9 cellular contexts compared by ENCODE assay signal in genomic region chr17:82963104-82963950, GRCh38.
DNase-seq lines count a peak whose midpoint lies in the region; ATAC-seq and TF ChIP-seq lines count a peak whose summit lies in the region.
"Had no signal": no experiment of that assay in that cellular context is flagged by ENCODE, and none has a peak within 500 bp of the region (broad histone marks: within the 10 kb centered on the region; RNA-seq: fewer than 3 reads in every experiment).

No MANE protein-coding gene starts in this region.

- no peak overlapping the region for H2AFZ ChIP-seq in MM.1S (ENCODE audit: low read length)

- DNase-seq in MM.1S = no peak
- peak; percentile 32 for DNase-seq in activated T-helper 1 cell treated with anti-CD3 and anti-CD28 coated beads, Interleukin-12 subunit alpha, Interleukin-12 subunit beta, Interleukin-2, Interleukin-4 antibody, amounts not matched to agents 30 ng/mL and 10 ng/mL and 1 ng/mL, durations not matched to agents 14 hours and 24 hours and 36 hours (ENCODE audit: low spot score)
- peak in 40 of 42 donors; percentile 33 to 77 (median 58) for DNase-seq in head of caudate nucleus
- DNase-seq in NCI-H524 treated with DMSO at 0.1 percent for 48 hours (lab: John Stamatoyannopoulos, UW) = no peak
- DNase-seq in putamen (ENCODE audit: low spot score) = no peak

- H3K27me3 ChIP-seq in DOHH2 (ENCODE audit: control insufficient read depth, low read length) = no peaks in the 10 kb centered on the region
- peaks cover 61% of the 10 kb centered on the region for H3K27me3 ChIP-seq in MM.1S (replicated peaks; ENCODE audit: insufficient read depth, low read length)
- H3K27me3 ChIP-seq in neutrophil = no peaks in the 10 kb centered on the region

- H3K79me2 ChIP-seq in DOHH2 (ENCODE audit: control insufficient read depth, low read length) (no peaks in the 10 kb centered on the region), MM.1S (ENCODE audit: low read length) (no peaks in the 10 kb centered on the region)

- TF ChIP-seq CTCF in DOHH2 (IDR thresholded peaks at IDR 0.05; ENCODE audit: low read depth, low read length, poor library complexity, severe bottlenecking) (peak; percentile 73), MM.1S (IDR thresholded peaks at IDR 0.05; ENCODE audit: low read length) (peak; percentile 36), neutrophil (IDR thresholded peaks at IDR 0.05) (peak; percentile 75)

- intact Hi-C loops in activated T-helper 1 cell treated with anti-CD3 and anti-CD28 coated beads, Interleukin-12 subunit alpha, Interleukin-12 subunit beta, Interleukin-2, Interleukin-4 antibody, amounts not matched to agents 30 ng/mL and 10 ng/mL and 1 ng/mL, durations not matched to agents 14 hours and 24 hours and 36 hours (cut with micrococcal nuclease) = no loop called here
- intact Hi-C loops in head of caudate nucleus (cut with DNase I) = no loop called here

- 0 out of 2 replicates have a peak overlapping the region, but pooled peaks have one; percentile 100 for H3K27ac ChIP-seq in DOHH2 (ENCODE audit: low read depth, low read length)
- H3K27ac ChIP-seq in MM.1S (ENCODE audit: low read length) = no peak overlapping the region
- H3K27ac ChIP-seq in neutrophil = peak overlapping the region; percentile 6
- H3K27ac ChIP-seq: SJCRH30 had no signal

- peaks cover 39% of the 10 kb centered on the region for H3F3A ChIP-seq in DOHH2 (ENCODE audit: control insufficient read depth, insufficient read depth)
- no peaks in the 10 kb centered on the region for H3F3A ChIP-seq in MM.1S (ENCODE audit: insufficient read depth, low read length)

- no peaks in the 10 kb centered on the region for H4K20me1 ChIP-seq in DOHH2 (ENCODE audit: control insufficient read depth, insufficient read depth, low read depth, low read length)
- no peaks in the 10 kb centered on the region for H4K20me1 ChIP-seq in MM.1S (ENCODE audit: insufficient read depth, low read length)

- H3K9me3 Mint-ChIP-seq in activated T-helper 1 cell treated with anti-CD3 and anti-CD28 coated beads, Interleukin-12 subunit alpha, Interleukin-12 subunit beta, Interleukin-2, Interleukin-4 antibody, amounts not matched to agents 30 ng/mL and 10 ng/mL and 1 ng/mL, durations not matched to agents 14 hours and 24 hours and 36 hours = no peaks in the 10 kb centered on the region

- H3K36me3 ChIP-seq in DOHH2 (ENCODE audit: control insufficient read depth, low read length) (peaks cover 21% of the 10 kb centered on the region), MM.1S (replicated peaks; ENCODE audit: insufficient read depth, low read length) (no peaks in the 10 kb centered on the region), neutrophil (peaks cover 33% of the 10 kb centered on the region)
- H3K36me3 ChIP-seq: SJCRH30 had no signal

- peaks cover 18% of the 10 kb centered on the region for H3K9me3 ChIP-seq in DOHH2 (ENCODE audit: control insufficient read depth, insufficient read depth, low read length)
- no peaks in the 10 kb centered on the region for H3K9me3 ChIP-seq in MM.1S (replicated peaks; ENCODE audit: insufficient read depth, low read length)
- no peaks in the 10 kb centered on the region for H3K9me3 ChIP-seq in neutrophil
- H3K9me3 ChIP-seq: SJCRH30 had no signal

- no peaks in the 10 kb centered on the region for H3K27me3 Mint-ChIP-seq in activated T-helper 1 cell treated with anti-CD3 and anti-CD28 coated beads, Interleukin-12 subunit alpha, Interleukin-12 subunit beta, Interleukin-2, Interleukin-4 antibody, amounts not matched to agents 30 ng/mL and 10 ng/mL and 1 ng/mL, durations not matched to agents 14 hours and 24 hours and 36 hours (ENCODE audit: insufficient read depth)

- peak overlapping the region; percentile 52 for H3K27ac Mint-ChIP-seq in activated T-helper 1 cell treated with anti-CD3 and anti-CD28 coated beads, Interleukin-12 subunit alpha, Interleukin-12 subunit beta, Interleukin-2, Interleukin-4 antibody, amounts not matched to agents 30 ng/mL and 10 ng/mL and 1 ng/mL, durations not matched to agents 14 hours and 24 hours and 36 hours

- H3K36me3 Mint-ChIP-seq in activated T-helper 1 cell treated with anti-CD3 and anti-CD28 coated beads, Interleukin-12 subunit alpha, Interleukin-12 subunit beta, Interleukin-2, Interleukin-4 antibody, amounts not matched to agents 30 ng/mL and 10 ng/mL and 1 ng/mL, durations not matched to agents 14 hours and 24 hours and 36 hours (ENCODE audit: low read depth) = peaks cover 7% of the 10 kb centered on the region

- peaks cover 6% of the 10 kb centered on the region for H3K4me1 Mint-ChIP-seq in activated T-helper 1 cell treated with anti-CD3 and anti-CD28 coated beads, Interleukin-12 subunit alpha, Interleukin-12 subunit beta, Interleukin-2, Interleukin-4 antibody, amounts not matched to agents 30 ng/mL and 10 ng/mL and 1 ng/mL, durations not matched to agents 14 hours and 24 hours and 36 hours (ENCODE audit: low read depth)

- H3K9me2 ChIP-seq in DOHH2 (replicated peaks; ENCODE audit: control insufficient read depth, low read length) (no peaks in the 10 kb centered on the region), MM.1S (replicated peaks; ENCODE audit: insufficient read depth, low read length) (no peaks in the 10 kb centered on the region)

- H3K4me2 ChIP-seq in DOHH2 (ENCODE audit: low read length) = peak overlapping the region; percentile 61
- no peak overlapping the region for H3K4me2 ChIP-seq in MM.1S (ENCODE audit: low read depth, low read length)

- no peak overlapping the region for H3K9ac ChIP-seq in MM.1S (ENCODE audit: low read length)

- H3K4me1 ChIP-seq in DOHH2 (ENCODE audit: control insufficient read depth, low read length) (peaks cover 57% of the 10 kb centered on the region), MM.1S (ENCODE audit: low read length) (no peaks in the 10 kb centered on the region), neutrophil (ENCODE audit: control insufficient read depth in 1 of 2, insufficient read depth in 1 of 2, low read depth in 1 of 2, low read length in 1 of 2) (peaks cover 4 to 9% of the 10 kb centered on the region in 2 experiments)
- H3K4me1 ChIP-seq: SJCRH30 had no signal

- no peak for ATAC-seq in GM19023 (IDR thresholded peaks at IDR 0.05; ENCODE audit: unreplicated experiment)

- no peak overlapping the region for H3K4me3 Mint-ChIP-seq in activated T-helper 1 cell treated with anti-CD3 and anti-CD28 coated beads, Interleukin-12 subunit alpha, Interleukin-12 subunit beta, Interleukin-2, Interleukin-4 antibody, amounts not matched to agents 30 ng/mL and 10 ng/mL and 1 ng/mL, durations not matched to agents 14 hours and 24 hours and 36 hours

- H3K4me3 ChIP-seq in DOHH2 (ENCODE audit: low read length) (peak overlapping the region; percentile 50), MM.1S (ENCODE audit: low read length) (no peak overlapping the region), neutrophil (ENCODE audit: low read depth in 1 of 2, low read length in 1 of 2) (peak overlapping the region in 1 of 2 experiments; percentile 26)
- H3K4me3 ChIP-seq: SJCRH30 had no signal

Comparison
In these comparisons a context has a peak if more than half of its experiments do, and no peak if none do; other contexts are left out.
1. DNase-seq: peak in activated T-helper 1 cell treated with anti-CD3 and anti-CD28 coated beads, Interleukin-12 subunit alpha, Interleukin-12 subunit beta, Interleukin-2, Interleukin-4 antibody, amounts not matched to agents 30 ng/mL and 10 ng/mL and 1 ng/mL, durations not matched to agents 14 hours and 24 hours and 36 hours (single experiment) and head of caudate nucleus (40 of 42); none in MM.1S (single experiment), NCI-H524 treated with DMSO at 0.1 percent for 48 hours (single experiment) and putamen (single experiment).
2. Peak in every context shown above with its lines, with median percentiles within 50 percentile points of each other: CTCF ChIP-seq.